Comparison of ENCODE assay signal across 8 cellular contexts in genomic region chr1:156893048-156893953, GRCh38. TPM values are rescaled to one million over a fixed set of nuclear protein-coding genes. Genes with fewer than 3 reads are reported as not detected.
DNase-seq lines count a peak whose midpoint lies in the region; ATAC-seq and TF ChIP-seq lines count a peak whose summit lies in the region.

Gene PEAR1 (plus strand): TSS chr1:156893718. CDS start chr1:156903927, 10,209 bp downstream.

- no peaks in the 10 kb centered on the region for H3K9me3 Mint-ChIP-seq in MCF 10A (ENCODE audit: unreplicated experiment)
- no peaks in the 10 kb centered on the region for H3K9me3 Mint-ChIP-seq in immature natural killer cell
- no peaks in the 10 kb centered on the region for H3K9me3 Mint-ChIP-seq in stimulated activated memory B cell treated with anti-CD40 and anti-IgM and Interleukin-4, amounts not matched to agents 10 μg/mL and 1 μg/mL and 100 μg/mL, for 72 hours

- H3K27ac ChIP-seq in HUES64 (ENCODE audit: low read depth, low read length), result no peak within 1 kb of the TSS

- BruUV-seq in MCF 10A (replicated peaks; lab: Mats Ljungman, UMichigan), result no TSS peak

- H3K4me1 ChIP-seq in HUES64 (ENCODE audit: insufficient read depth, low read length), result peaks cover 12% of the 10 kb centered on the region; the same call in 1 of the 2 replicates

- no peaks in the 10 kb centered on the region for H3K9me3 ChIP-seq in HUES64 (ENCODE audit: insufficient read depth, low read depth, low read length)

- H3K4me1 Mint-ChIP-seq in MCF 10A (ENCODE audit: insufficient read depth, unreplicated experiment) (peaks cover 32% of the 10 kb centered on the region), immature natural killer cell (peaks cover 10 to 11% of the 10 kb centered on the region in 2 donors)
- H3K4me1 Mint-ChIP-seq in stimulated activated memory B cell treated with anti-CD40 and anti-IgM and Interleukin-4, amounts not matched to agents 10 μg/mL and 1 μg/mL and 100 μg/mL, for 72 hours, result peaks cover 8% of the 10 kb centered on the region

- no peaks in the 10 kb centered on the region for H3K36me3 ChIP-seq in HUES64 (ENCODE audit: insufficient read depth, low read length)

- WGBS in HUES64, result 5% methylated on average over 59 of the region's 60 CpGs

- ATAC-seq in stimulated activated memory B cell treated with anti-CD40 and anti-IgM and Interleukin-4, amounts not matched to agents 10 μg/mL and 1 μg/mL and 100 μg/mL, for 72 hours, result no peak
- ATAC-seq in GM18520 (IDR thresholded peaks at IDR 0.05; ENCODE audit: unreplicated experiment), result no peak
- ATAC-seq in GM19328 (IDR thresholded peaks at IDR 0.05; ENCODE audit: unreplicated experiment), result no peak
- no peak for ATAC-seq in GM19455 (IDR thresholded peaks at IDR 0.05; ENCODE audit: unreplicated experiment)

- POLR2A ChIA-PET in MCF 10A (lab: Yijun Ruan, JAX), result interaction anchor here (1.6 kb wide), 1 partner anchor 126 kb away, joined by 5 read pairs; the partner anchor contains the start of gene PRCC

- peak within 1 kb of the TSS; percentile 51 for H3K4me3 ChIP-seq in HUES64 (ENCODE audit: low read length)

- H3K27ac Mint-ChIP-seq in MCF 10A (ENCODE audit: low read depth, unreplicated experiment) (no peak within 1 kb of the TSS), immature natural killer cell (no peak within 1 kb of the TSS)
- no peak within 1 kb of the TSS for H3K27ac Mint-ChIP-seq in stimulated activated memory B cell treated with anti-CD40 and anti-IgM and Interleukin-4, amounts not matched to agents 10 μg/mL and 1 μg/mL and 100 μg/mL, for 72 hours

- H3K36me3 Mint-ChIP-seq in MCF 10A (ENCODE audit: insufficient read depth, unreplicated experiment), result no peaks in the 10 kb centered on the region
- H3K36me3 Mint-ChIP-seq in immature natural killer cell, result no peaks in the 10 kb centered on the region
- H3K36me3 Mint-ChIP-seq in stimulated activated memory B cell treated with anti-CD40 and anti-IgM and Interleukin-4, amounts not matched to agents 10 μg/mL and 1 μg/mL and 100 μg/mL, for 72 hours, result no peaks in the 10 kb centered on the region

- TF ChIP-seq CTCF in MCF 10A (IDR thresholded peaks at IDR 0.05; ENCODE audit: unreplicated experiment), result no peak

- CTCF ChIA-PET in MCF 10A (lab: Yijun Ruan, JAX), result interaction anchor here (0.7 to 17.6 kb wide), 19 partner anchors 15 to 213 kb away, joined by 3 to 363 read pairs (median 22); partner anchors contain the start of genes INSRR, LRRC71 and NTRK1

- no peak for DNase-seq in MCF 10A (ENCODE audit: unreplicated experiment)
- no peak for DNase-seq in immature natural killer cell
- no peak for DNase-seq in SHP77 treated with DMSO at 0.1 percent for 48 hours (lab: John Stamatoyannopoulos, UW)

- intact Hi-C loops in MCF 10A (cut with micrococcal nuclease), result no loop called here

- H3K27me3 Mint-ChIP-seq in MCF 10A (ENCODE audit: insufficient read depth, unreplicated experiment) (peaks cover 12% of the 10 kb centered on the region), immature natural killer cell (ENCODE audit: low read depth in 3 of 3) (peaks cover 13 to 37% (median 16%) of the 10 kb centered on the region in 3 donors)
- peaks cover 99% of the 10 kb centered on the region for H3K27me3 Mint-ChIP-seq in stimulated activated memory B cell treated with anti-CD40 and anti-IgM and Interleukin-4, amounts not matched to agents 10 μg/mL and 1 μg/mL and 100 μg/mL, for 72 hours

- H3K9ac ChIP-seq in HUES64 (ENCODE audit: low read depth, low read length), result no peak within 1 kb of the TSS

- H3K4me3 Mint-ChIP-seq in MCF 10A (ENCODE audit: unreplicated experiment), result peak within 1 kb of the TSS; percentile 56
- H3K4me3 Mint-ChIP-seq in immature natural killer cell, result peak within 1 kb of the TSS; percentile 60 to 79 (median 69)
- peak within 1 kb of the TSS; percentile 15 for H3K4me3 Mint-ChIP-seq in stimulated activated memory B cell treated with anti-CD40 and anti-IgM and Interleukin-4, amounts not matched to agents 10 μg/mL and 1 μg/mL and 100 μg/mL, for 72 hours

- H3K27me3 ChIP-seq in HUES64 (ENCODE audit: insufficient read depth, low read length), result peaks cover 55% of the 10 kb centered on the region

RNA-seq across cellular contexts. Expression of gene PEAR1, which starts in this region (rescaled TPM):
- polyA plus RNA-seq in HUES64 (2013, experiment 1 of 2), result 1.4 TPM
- polyA plus RNA-seq in HUES64 (2013, experiment 2 of 2), result 1.0 TPM
- total RNA-seq in MCF 10A (2022), result 6.5 and 8.8 TPM in 2 replicates
- under 1 TPM in 1 of 3 donors, not detected in 2; 0.28 TPM for polyA plus RNA-seq in immature natural killer cell

Comparison
In these comparisons a context has a peak if more than half of its experiments do, and no peak if none do; other contexts are left out.
1. H3K4me3 Mint-ChIP-seq: peak in every context shown above with its lines; median percentile 69 in immature natural killer cell; 56 in MCF 10A; 15 in stimulated activated memory B cell treated with anti-CD40 and anti-IgM and Interleukin-4, amounts not matched to agents 10 μg/mL and 1 μg/mL and 100 μg/mL, for 72 hours.